Comparison of ENCODE assay signal across 1 cellular context in the genomic region with DNA sequence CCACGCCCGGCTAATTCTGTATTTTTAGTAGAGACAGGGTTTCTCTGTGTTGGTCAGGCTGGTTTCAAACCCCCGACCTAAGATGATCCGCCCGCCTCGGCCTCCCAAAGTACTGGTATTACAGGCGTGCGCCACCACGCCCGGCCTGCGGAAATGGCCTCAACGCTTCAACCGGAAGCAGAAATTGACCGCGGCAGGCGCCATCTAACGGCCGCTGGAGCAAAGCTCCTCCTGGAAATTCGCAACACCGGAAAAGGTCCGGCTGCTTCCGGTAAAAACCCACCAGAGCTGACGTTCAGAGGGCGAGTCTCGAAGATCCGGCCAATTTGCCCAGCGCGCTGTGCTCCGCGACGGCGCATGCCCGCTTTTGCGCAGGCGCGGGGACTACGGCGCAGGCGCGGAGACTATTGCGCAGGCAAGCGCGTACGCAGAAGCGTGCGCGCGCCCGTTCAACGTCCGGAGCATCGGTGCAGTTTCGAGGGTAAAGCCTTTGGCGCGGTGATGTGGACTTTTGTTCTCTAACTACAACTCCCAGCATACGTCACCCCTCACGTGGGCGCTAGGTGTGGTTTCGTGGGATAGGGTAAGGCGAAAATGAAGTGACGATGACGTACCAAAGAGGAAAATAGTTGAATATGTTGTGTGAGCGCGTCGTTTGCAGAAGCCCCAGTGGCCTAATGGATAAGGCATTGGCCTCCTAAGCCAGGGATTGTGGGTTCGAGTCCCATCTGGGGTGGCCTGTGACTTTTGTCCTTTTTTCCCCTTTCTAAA.
TF ChIP-seq lines count a peak whose summit lies in the region.

No MANE protein-coding gene starts in this region.

TF ChIP-seq in A549, 52 proteins besides CTCF, POLR2A, EP300 and RAD21 (continued from another document):
- TF ChIP-seq, protein P1, sequence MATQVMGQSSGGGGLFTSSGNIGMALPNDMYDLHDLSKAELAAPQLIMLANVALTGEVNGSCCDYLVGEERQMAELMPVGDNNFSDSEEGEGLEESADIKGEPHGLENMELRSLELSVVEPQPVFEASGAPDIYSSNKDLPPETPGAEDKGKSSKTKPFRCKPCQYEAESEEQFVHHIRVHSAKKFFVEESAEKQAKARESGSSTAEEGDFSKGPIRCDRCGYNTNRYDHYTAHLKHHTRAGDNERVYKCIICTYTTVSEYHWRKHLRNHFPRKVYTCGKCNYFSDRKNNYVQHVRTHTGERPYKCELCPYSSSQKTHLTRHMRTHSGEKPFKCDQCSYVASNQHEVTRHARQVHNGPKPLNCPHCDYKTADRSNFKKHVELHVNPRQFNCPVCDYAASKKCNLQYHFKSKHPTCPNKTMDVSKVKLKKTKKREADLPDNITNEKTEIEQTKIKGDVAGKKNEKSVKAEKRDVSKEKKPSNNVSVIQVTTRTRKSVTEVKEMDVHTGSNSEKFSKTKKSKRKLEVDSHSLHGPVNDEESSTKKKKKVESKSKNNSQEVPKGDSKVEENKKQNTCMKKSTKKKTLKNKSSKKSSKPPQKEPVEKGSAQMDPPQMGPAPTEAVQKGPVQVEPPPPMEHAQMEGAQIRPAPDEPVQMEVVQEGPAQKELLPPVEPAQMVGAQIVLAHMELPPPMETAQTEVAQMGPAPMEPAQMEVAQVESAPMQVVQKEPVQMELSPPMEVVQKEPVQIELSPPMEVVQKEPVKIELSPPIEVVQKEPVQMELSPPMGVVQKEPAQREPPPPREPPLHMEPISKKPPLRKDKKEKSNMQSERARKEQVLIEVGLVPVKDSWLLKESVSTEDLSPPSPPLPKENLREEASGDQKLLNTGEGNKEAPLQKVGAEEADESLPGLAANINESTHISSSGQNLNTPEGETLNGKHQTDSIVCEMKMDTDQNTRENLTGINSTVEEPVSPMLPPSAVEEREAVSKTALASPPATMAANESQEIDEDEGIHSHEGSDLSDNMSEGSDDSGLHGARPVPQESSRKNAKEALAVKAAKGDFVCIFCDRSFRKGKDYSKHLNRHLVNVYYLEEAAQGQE (IDR thresholded peaks at IDR 0.05) = no peak
- TF ChIP-seq RNF2 (IDR thresholded peaks at IDR 0.05; ENCODE audit: borderline replicate concordance, low read depth) (no peak), RARB (CRISPR knock-in tag; IDR thresholded peaks at IDR 0.05) (no peak), KDM1A (IDR thresholded peaks at IDR 0.05; ENCODE audit: low read depth) (peak; percentile 84; the same call in 1 of the 2 replicates), MAZ (IDR thresholded peaks at IDR 0.05; ENCODE audit: borderline replicate concordance, low read depth, low read length) (no peak), ZFP36 (IDR thresholded peaks at IDR 0.05; ENCODE audit: borderline replicate concordance, partially characterized antibody) (no peak), HOXA7 (CRISPR knock-in tag; IDR thresholded peaks at IDR 0.05) (no peak), GATA3 (IDR thresholded peaks at IDR 0.05; ENCODE audit: borderline replicate concordance) (0 out of 2 replicates have a peak, but pooled peaks have one; percentile 8), ESRRA (IDR thresholded peaks at IDR 0.05; ENCODE audit: borderline replicate concordance, low read length) (no peak), BHLHE40 (IDR thresholded peaks at IDR 0.05; ENCODE audit: low read depth, low read length) (0 out of 2 replicates have a peak, but pooled peaks have one; percentile 21), PHF8 (IDR thresholded peaks at IDR 0.05; ENCODE audit: borderline replicate concordance, low read depth) (no peak), ZC3H11A (IDR thresholded peaks at IDR 0.05) (no peak), ZNF302 (CRISPR knock-in tag; IDR thresholded peaks at IDR 0.05) (no peak), EHF (CRISPR knock-in tag; IDR thresholded peaks at IDR 0.05) (peak; percentile 70; the same call in 1 of the 2 replicates), HOXB5 (CRISPR knock-in tag; IDR thresholded peaks at IDR 0.05) (peak; percentile 84; the same call in 1 of the 2 replicates), CEBPB (IDR thresholded peaks at IDR 0.05) (peak; percentile 55 to 63; a peak in 3 of 4 replicates), CHD2 (IDR thresholded peaks at IDR 0.05; ENCODE audit: low read length, partially characterized antibody) (no peak), SMC3 (IDR thresholded peaks at IDR 0.05) (peak; percentile 41), MYC (IDR thresholded peaks at IDR 0.05; ENCODE audit: borderline replicate concordance, low read length) (peak; percentile 48; the same call in 1 of the 2 replicates), ZSCAN20 (CRISPR knock-in tag; IDR thresholded peaks at IDR 0.05) (no peak), CHD4 (IDR thresholded peaks at IDR 0.05; ENCODE audit: borderline replicate concordance) (no peak), MAFK (IDR thresholded peaks at IDR 0.05; ENCODE audit: partially characterized antibody) (no peak), CBX8 (IDR thresholded peaks at IDR 0.05) (no peak), FOXS1 (CRISPR knock-in tag; IDR thresholded peaks at IDR 0.05) (0 out of 2 replicates have a peak, but pooled peaks have one; percentile 31), POLR2AphosphoS2 (conservative IDR thresholded peaks at IDR 0.05; ENCODE audit: low read length) (no peak), NPAS2 (CRISPR knock-in tag; IDR thresholded peaks at IDR 0.05; ENCODE audit: borderline replicate concordance) (no peak), TP53 (CRISPR knock-in tag; IDR thresholded peaks at IDR 0.05) (peak; percentile 23; the same call in 1 of the 2 replicates), NFE2L2 (conservative IDR thresholded peaks at IDR 0.05; ENCODE audit: low read length) (no peak), HOXB13 (CRISPR knock-in tag; IDR thresholded peaks at IDR 0.05; ENCODE audit: low read depth) (peak; percentile 60; the same call in 1 of the 2 replicates), RCOR1 (IDR thresholded peaks at IDR 0.05; ENCODE audit: low read depth, low read length) (no peak), FOSB (CRISPR knock-in tag; IDR thresholded peaks at IDR 0.05) (no peak; the same call in 1 of the 2 replicates)
- TF ChIP-seq, protein P2, sequence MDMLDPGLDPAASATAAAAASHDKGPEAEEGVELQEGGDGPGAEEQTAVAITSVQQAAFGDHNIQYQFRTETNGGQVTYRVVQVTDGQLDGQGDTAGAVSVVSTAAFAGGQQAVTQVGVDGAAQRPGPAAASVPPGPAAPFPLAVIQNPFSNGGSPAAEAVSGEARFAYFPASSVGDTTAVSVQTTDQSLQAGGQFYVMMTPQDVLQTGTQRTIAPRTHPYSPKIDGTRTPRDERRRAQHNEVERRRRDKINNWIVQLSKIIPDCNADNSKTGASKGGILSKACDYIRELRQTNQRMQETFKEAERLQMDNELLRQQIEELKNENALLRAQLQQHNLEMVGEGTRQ (IDR thresholded peaks at IDR 0.05) = peak; percentile 97
- TF ChIP-seq, protein P3, sequence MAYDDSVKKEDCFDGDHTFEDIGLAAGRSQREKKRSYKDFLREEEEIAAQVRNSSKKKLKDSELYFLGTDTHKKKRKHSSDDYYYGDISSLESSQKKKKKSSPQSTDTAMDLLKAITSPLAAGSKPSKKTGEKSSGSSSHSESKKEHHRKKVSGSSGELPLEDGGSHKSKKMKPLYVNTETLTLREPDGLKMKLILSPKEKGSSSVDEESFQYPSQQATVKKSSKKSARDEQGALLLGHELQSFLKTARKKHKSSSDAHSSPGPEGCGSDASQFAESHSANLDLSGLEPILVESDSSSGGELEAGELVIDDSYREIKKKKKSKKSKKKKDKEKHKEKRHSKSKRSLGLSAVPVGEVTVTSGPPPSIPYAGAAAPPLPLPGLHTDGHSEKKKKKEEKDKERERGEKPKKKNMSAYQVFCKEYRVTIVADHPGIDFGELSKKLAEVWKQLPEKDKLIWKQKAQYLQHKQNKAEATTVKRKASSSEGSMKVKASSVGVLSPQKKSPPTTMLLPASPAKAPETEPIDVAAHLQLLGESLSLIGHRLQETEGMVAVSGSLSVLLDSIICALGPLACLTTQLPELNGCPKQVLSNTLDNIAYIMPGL (CRISPR knock-in tag; IDR thresholded peaks at IDR 0.05; ENCODE audit: borderline replicate concordance) = peak; percentile 67; the same call in 1 of the 2 replicates
- TF ChIP-seq, protein P4, sequence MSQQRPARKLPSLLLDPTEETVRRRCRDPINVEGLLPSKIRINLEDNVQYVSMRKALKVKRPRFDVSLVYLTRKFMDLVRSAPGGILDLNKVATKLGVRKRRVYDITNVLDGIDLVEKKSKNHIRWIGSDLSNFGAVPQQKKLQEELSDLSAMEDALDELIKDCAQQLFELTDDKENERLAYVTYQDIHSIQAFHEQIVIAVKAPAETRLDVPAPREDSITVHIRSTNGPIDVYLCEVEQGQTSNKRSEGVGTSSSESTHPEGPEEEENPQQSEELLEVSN (IDR thresholded peaks at IDR 0.05; ENCODE audit: borderline replicate concordance, low read depth) = peak; percentile 86
- TF ChIP-seq, protein P5, sequence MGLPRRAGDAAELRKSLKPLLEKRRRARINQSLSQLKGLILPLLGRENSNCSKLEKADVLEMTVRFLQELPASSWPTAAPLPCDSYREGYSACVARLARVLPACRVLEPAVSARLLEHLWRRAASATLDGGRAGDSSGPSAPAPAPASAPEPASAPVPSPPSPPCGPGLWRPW (IDR thresholded peaks at IDR 0.05) = no peak
- TF ChIP-seq, protein P6, sequence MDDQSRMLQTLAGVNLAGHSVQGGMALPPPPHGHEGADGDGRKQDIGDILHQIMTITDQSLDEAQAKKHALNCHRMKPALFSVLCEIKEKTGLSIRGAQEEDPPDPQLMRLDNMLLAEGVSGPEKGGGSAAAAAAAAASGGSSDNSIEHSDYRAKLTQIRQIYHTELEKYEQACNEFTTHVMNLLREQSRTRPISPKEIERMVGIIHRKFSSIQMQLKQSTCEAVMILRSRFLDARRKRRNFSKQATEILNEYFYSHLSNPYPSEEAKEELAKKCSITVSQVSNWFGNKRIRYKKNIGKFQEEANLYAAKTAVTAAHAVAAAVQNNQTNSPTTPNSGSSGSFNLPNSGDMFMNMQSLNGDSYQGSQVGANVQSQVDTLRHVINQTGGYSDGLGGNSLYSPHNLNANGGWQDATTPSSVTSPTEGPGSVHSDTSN (IDR thresholded peaks at IDR 0.05) = no peak
- TF ChIP-seq, protein P7, sequence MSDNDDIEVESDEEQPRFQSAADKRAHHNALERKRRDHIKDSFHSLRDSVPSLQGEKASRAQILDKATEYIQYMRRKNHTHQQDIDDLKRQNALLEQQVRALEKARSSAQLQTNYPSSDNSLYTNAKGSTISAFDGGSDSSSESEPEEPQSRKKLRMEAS (IDR thresholded peaks at IDR 0.05) = peak; percentile 76
- TF ChIP-seq, protein P8, sequence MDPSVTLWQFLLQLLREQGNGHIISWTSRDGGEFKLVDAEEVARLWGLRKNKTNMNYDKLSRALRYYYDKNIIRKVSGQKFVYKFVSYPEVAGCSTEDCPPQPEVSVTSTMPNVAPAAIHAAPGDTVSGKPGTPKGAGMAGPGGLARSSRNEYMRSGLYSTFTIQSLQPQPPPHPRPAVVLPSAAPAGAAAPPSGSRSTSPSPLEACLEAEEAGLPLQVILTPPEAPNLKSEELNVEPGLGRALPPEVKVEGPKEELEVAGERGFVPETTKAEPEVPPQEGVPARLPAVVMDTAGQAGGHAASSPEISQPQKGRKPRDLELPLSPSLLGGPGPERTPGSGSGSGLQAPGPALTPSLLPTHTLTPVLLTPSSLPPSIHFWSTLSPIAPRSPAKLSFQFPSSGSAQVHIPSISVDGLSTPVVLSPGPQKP (IDR thresholded peaks at IDR 0.05; ENCODE audit: low read depth, low read length) = no peak
